In genomic region chr3:191727338-191727737, GRCh38 we compare ENCODE assay signal across 29 cellular contexts.
"Had no signal": no experiment of that assay in that cellular context is flagged by ENCODE, and none has a peak within 500 bp of the region (broad histone marks: within the 10 kb centered on the region; RNA-seq: fewer than 3 reads in every experiment).

No MANE protein-coding gene starts in this region.

- H3K27me3 ChIP-seq: ascending aorta, cardiac muscle cell had no signal

- H3K9me3 ChIP-seq: ascending aorta had no signal

- FAIRE-seq: bronchial epithelial cell, TTC549 had no signal

- H3K27ac ChIP-seq: ascending aorta, cardiac muscle cell, VCaP had no signal

- DNase-seq: activated B cell treated with CpG ODN at 0.5 μM for 24 hours; activated CD4-positive, alpha-beta memory T cell treated with anti-CD3 and anti-CD28 coated beads for 36 hours; activated CD4-positive, alpha-beta T cell treated with anti-CD3 and anti-CD28 coated beads for 4 hours; activated CD4-positive, alpha-beta T cell treated with anti-CD3 and anti-CD28 coated beads, Interleukin-2, amount 10 ng/mL, durations not matched to agents 24 days and 14 days; activated CD4-positive, alpha-beta T cell treated with anti-CD3 and anti-CD28 coated beads, Interleukin-2, amount 50 U/mL, for 1 hour; activated CD4-positive, alpha-beta T cell treated with anti-CD3 and anti-CD28 coated beads, Interleukin-2, amount 50 U/mL, for 4 hours; activated CD4-positive, CD25-positive, alpha-beta regulatory T cell treated with anti-CD3 and anti-CD28 coated beads, Interleukin-2, amount 50 U/mL, for 72 hours; activated CD8-positive, alpha-beta memory T cell treated with anti-CD3 and anti-CD28 coated beads, Interleukin-2, amount 10 ng/mL, durations not matched to agents 7 days and 5 days; activated CD8-positive, alpha-beta memory T cell treated with anti-CD3 and anti-CD28 coated beads, Interleukin-2, amount 50 U/mL, for 48 hours; activated CD8-positive, alpha-beta T cell treated with anti-CD3 and anti-CD28 coated beads for 36 hours; activated effector memory CD4-positive, alpha-beta T cell treated with Interleukin-2 at 50 U/mL for 16 hours; activated gamma-delta T cell; activated naive CD4-positive, alpha-beta T cell treated with anti-CD3 and anti-CD28 coated beads, Interleukin-2, amount 10 ng/mL, durations not matched to agents 7 days and 5 days; activated naive CD4-positive, alpha-beta T cell treated with Interleukin-2 at 50 U/mL for 16 hours; activated naive CD8-positive, alpha-beta T cell treated with anti-CD3 and anti-CD28 coated beads, Interleukin-2, amount 10 ng/mL, durations not matched to agents 7 days and 5 days; activated naive CD8-positive, alpha-beta T cell treated with anti-CD3 and anti-CD28 coated beads, Interleukin-2, amount 50 U/mL, for 24 hours; activated T-cell treated with anti-CD3 and anti-CD28 coated beads, Interleukin-2, amount 50 U/mL, for 24 hours; activated T-cell treated with anti-CD3 and anti-CD28 coated beads, Interleukin-2, amount 50 U/mL, for 48 hours; amygdala; anterior cingulate cortex; caudate nucleus; T-helper 1 cell; T-helper 2 cell; T-helper 9 cell had no signal

- H3K4me1 ChIP-seq: ascending aorta had no signal

- ATAC-seq: activated CD8-positive, alpha-beta memory T cell treated with anti-CD3 and anti-CD28 coated beads, Interleukin-2, amount 10 ng/mL, durations not matched to agents 7 days and 5 days; activated CD8-positive, alpha-beta T cell treated with anti-CD3 and anti-CD28 coated beads for 36 hours; activated naive CD8-positive, alpha-beta T cell treated with anti-CD3 and anti-CD28 coated beads, Interleukin-2, amount 50 U/mL, for 24 hours had no signal

- H3K36me3 ChIP-seq: ascending aorta, cardiac muscle cell had no signal

- H3K4me3 ChIP-seq: ascending aorta, cardiac muscle cell had no signal
